ENCODE assay signal across 9 cellular contexts in genomic region chr11:116890193-116890592, GRCh38. TPM values are rescaled to one million over a fixed set of nuclear protein-coding genes. Genes with fewer than 3 reads are reported as not detected.
A peak's percentile ranks its signal among the peaks of the same experiment; 100 is the strongest.
DNase-seq lines count a peak whose midpoint lies in the region; ATAC-seq and TF ChIP-seq lines count a peak whose summit lies in the region.
"Had no signal": no experiment of that assay in that cellular context is flagged by ENCODE, and none has a peak within 500 bp of the region (broad histone marks: within the 10 kb centered on the region; RNA-seq: fewer than 3 reads in every experiment).

No MANE protein-coding gene starts in this region.

- 62 to 64% methylated on average over 2 of the region's 2 CpGs for WGBS in transverse colon (ENCODE audit: low coverage in 1 of 2), 2 donors

- peaks cover 0 to 17% (median 8%) of the 10 kb centered on the region in 4 donors for H3K4me1 ChIP-seq in transverse colon

- in situ Hi-C loops in transverse colon (cut with MboI; ENCODE audit: low pct_ligation_motif_present in 1 of 4, low pct_unique_long_range_greater_than_20kb in 1 of 4, low sequenced_read_pairs in 3 of 4) = no loop called here

- H3K27ac Mint-ChIP-seq in immature natural killer cell = peak overlapping the region; percentile 24 to 93 (median 79)

- no peak for TF ChIP-seq EP300 in transverse colon (IDR thresholded peaks at IDR 0.05; ENCODE audit: low read depth)

- no peak overlapping the region for H3K4me3 Mint-ChIP-seq in immature natural killer cell

- H3K36me3 ChIP-seq in transverse colon = peaks cover 0 to 6% (median 0%) of the 10 kb centered on the region in 4 donors

- H3K27ac ChIP-seq in transverse colon = no peak overlapping the region

- H3K36me3 Mint-ChIP-seq in immature natural killer cell = peaks cover 12 to 28% (median 21%) of the 10 kb centered on the region in 3 donors

- H3K4me3 ChIP-seq in transverse colon = no peak overlapping the region

- intact Hi-C loops in transverse colon (cut with DNase I; ENCODE audit: low total_unique reads) = no loop called here

- no peaks in the 10 kb centered on the region for H3K9me3 Mint-ChIP-seq in immature natural killer cell

- H3K27me3 Mint-ChIP-seq in immature natural killer cell (ENCODE audit: low read depth in 3 of 3) = no peaks in the 10 kb centered on the region

- peak; percentile 47 for ATAC-seq in GM18520 (IDR thresholded peaks at IDR 0.05; ENCODE audit: unreplicated experiment)
- peak; percentile 79 for ATAC-seq in GM21390 (IDR thresholded peaks at IDR 0.05; ENCODE audit: unreplicated experiment)
- peak; percentile 57 for ATAC-seq in HG03571 (IDR thresholded peaks at IDR 0.05; ENCODE audit: unreplicated experiment)
- ATAC-seq in esophagus mucosa = no peak

- no peaks in the 10 kb centered on the region for H3K9me3 ChIP-seq in transverse colon

- TF ChIP-seq POLR2A in transverse colon (IDR thresholded peaks at IDR 0.05) = no peak

- no peak for TF ChIP-seq CTCF in transverse colon (IDR thresholded peaks at IDR 0.05)

- H3K4me1 Mint-ChIP-seq in immature natural killer cell = peaks cover 12 to 28% of the 10 kb centered on the region in 2 donors

- no peaks in the 10 kb centered on the region for H3K27me3 ChIP-seq in transverse colon

- DNase-seq in immature natural killer cell (no peak), OCI-M2 (lab: John Stamatoyannopoulos, UW; ENCODE audit: unreplicated experiment) (no peak), transverse colon (no peak), NCI-H774 (lab: John Stamatoyannopoulos, UW) (no peak)
- DNase-seq: NCI-H2171 treated with DMSO at 0.1 percent for 48 hours had no signal

RNA-seq across cellular contexts. Expression of gene APOA1, which starts 52.8 kb away (rescaled TPM):
- under 1 TPM in 2 of 3 donors, not detected in 1; 0.42 to 0.53 TPM for polyA plus RNA-seq in immature natural killer cell
- total RNA-seq in esophagus mucosa (0.64 TPM), transverse colon (100 to 1,000 TPM in 1 of 4 donors, not detected in 3; 169 TPM)
